In genomic region chr5:73379435-73379834, GRCh38 we compare ENCODE assay signal across 17 cellular contexts.
DNase-seq lines count a peak whose midpoint lies in the region; ATAC-seq, FAIRE-seq and TF ChIP-seq lines count a peak whose summit lies in the region.
"Had no signal": no experiment of that assay in that cellular context is flagged by ENCODE, and none has a peak within 500 bp of the region (broad histone marks: within the 10 kb centered on the region; RNA-seq: fewer than 3 reads in every experiment).

No MANE protein-coding gene starts in this region.

- peaks cover 10% of the 10 kb centered on the region for H3K9me1 ChIP-seq in IMR-90 (ENCODE audit: insufficient read depth, low read length)

- H3K27me3 ChIP-seq in GM23338 (ENCODE audit: insufficient read depth) (peaks cover 90% of the 10 kb centered on the region), IMR-90 (ENCODE audit: control insufficient read depth, insufficient read depth, low read length) (no peaks in the 10 kb centered on the region)
- peaks cover 73% of the 10 kb centered on the region for H3K27me3 ChIP-seq in CD4-positive, alpha-beta T cell (ENCODE audit: control insufficient read depth, insufficient read depth, low read length)

- H3K79me1 ChIP-seq in IMR-90 (ENCODE audit: low read depth in 1 of 2, low read length in 2 of 2) = peaks cover 3 to 13% of the 10 kb centered on the region in 2 experiments; a peak in 3 of 4 replicates

- dilution Hi-C loops in IMR-90 (cut with HindIII; ENCODE audit: low sequenced_read_pairs, unreplicated experiment) = no loop called here

- H3K9me3 Mint-ChIP-seq in GM23338 = peaks cover 7% of the 10 kb centered on the region
- H3K9me3 Mint-ChIP-seq in glutamatergic neuron (ENCODE audit: unreplicated experiment) = peaks cover 10% of the 10 kb centered on the region
- peaks cover 9% of the 10 kb centered on the region in 2 donors for H3K9me3 Mint-ChIP-seq in stimulated activated naive B cell treated with anti-CD40 and anti-IgM and Interleukin-4, amounts not matched to agents 10 μg/mL and 1 μg/mL and 100 μg/mL, for 72 hours
- H3K9me3 Mint-ChIP-seq in CD4-positive, alpha-beta T cell = peaks cover 2% of the 10 kb centered on the region

- no peak for TF ChIP-seq CTCF in GM23338 (conservative IDR thresholded peaks at IDR 0.05; ENCODE audit: low read depth in 2 of 2)
- TF ChIP-seq CTCF in IMR-90 (conservative IDR thresholded peaks at IDR 0.05; ENCODE audit: low read depth, low read length) = no peak
- TF ChIP-seq CTCF in glutamatergic neuron (IDR thresholded peaks at IDR 0.05; ENCODE audit: partially characterized antibody, unreplicated experiment) = no peak
- no peak for TF ChIP-seq CTCF in CD4-positive, alpha-beta T cell (IDR thresholded peaks at IDR 0.05)

- no peak overlapping the region for H3K23ac ChIP-seq in IMR-90 (ENCODE audit: low read depth, low read length)

- no peak overlapping the region; the same call in 1 of the 2 replicates for H2BK120ac ChIP-seq in IMR-90 (ENCODE audit: low read depth, low read length)

- H3K79me2 ChIP-seq in GM23338 (replicated peaks; ENCODE audit: insufficient read depth) = no peaks in the 10 kb centered on the region

- H3F3A ChIP-seq in GM23338 (replicated peaks; ENCODE audit: low read depth) = peaks cover 6% of the 10 kb centered on the region; the same call in 1 of the 2 replicates

- peaks cover 8% of the 10 kb centered on the region; the same call in 1 of the 2 replicates for H3K9me3 ChIP-seq in IMR-90 (ENCODE audit: control insufficient read depth, insufficient read depth, low read length)
- peaks cover 7% of the 10 kb centered on the region for H3K9me3 ChIP-seq in CD4-positive, alpha-beta T cell (ENCODE audit: control insufficient read depth, low read length)
- H3K9me3 ChIP-seq: HAP-1 had no signal

- peaks cover 73% of the 10 kb centered on the region for H3K27me3 Mint-ChIP-seq in GM23338 (ENCODE audit: insufficient read depth, low read depth, poor library complexity)
- peaks cover 17% of the 10 kb centered on the region for H3K27me3 Mint-ChIP-seq in glutamatergic neuron (ENCODE audit: unreplicated experiment)
- peaks cover 72 to 77% of the 10 kb centered on the region in 2 donors for H3K27me3 Mint-ChIP-seq in stimulated activated naive B cell treated with anti-CD40 and anti-IgM and Interleukin-4, amounts not matched to agents 10 μg/mL and 1 μg/mL and 100 μg/mL, for 72 hours
- peaks cover 85% of the 10 kb centered on the region for H3K27me3 Mint-ChIP-seq in CD4-positive, alpha-beta T cell

- H2AK9ac ChIP-seq in IMR-90 (replicated peaks; ENCODE audit: low read depth, low read length, poor library complexity) = no peak overlapping the region

- no peak for TF ChIP-seq POLR2A in IMR-90 (IDR thresholded peaks at IDR 0.05; ENCODE audit: low read depth, low read length)
- TF ChIP-seq POLR2A in GM18505 (IDR thresholded peaks at IDR 0.05; ENCODE audit: borderline replicate concordance, extremely low read depth, insufficient read depth, insufficient read length) = no peak

- 0 out of 2 replicates have a peak overlapping the region, but pooled peaks have one; percentile 20 for H3K4ac ChIP-seq in IMR-90 (ENCODE audit: low read depth, low read length)

- H3K4me2 ChIP-seq in GM23338 (peak overlapping the region; percentile 85; the same call in 1 of the 2 replicates), IMR-90 (ENCODE audit: low read depth, low read length) (no peak overlapping the region)
- H3K4me2 ChIP-seq: A549 had no signal

- no peak overlapping the region for H2BK5ac ChIP-seq in IMR-90 (ENCODE audit: low read depth, low read length, poor library complexity, severe bottlenecking)

- H4K91ac ChIP-seq in IMR-90 (ENCODE audit: insufficient read depth, low read depth, low read length) = no peak overlapping the region

- no peak overlapping the region for H3K18ac ChIP-seq in IMR-90 (ENCODE audit: low read depth, low read length)

- no peak overlapping the region for H3K9ac ChIP-seq in IMR-90 (ENCODE audit: low read depth, low read length)

- H3K36me3 Mint-ChIP-seq in GM23338 (ENCODE audit: low read depth) = peaks cover 5% of the 10 kb centered on the region; the same call in 2 of the 3 replicates
- peaks cover 17% of the 10 kb centered on the region for H3K36me3 Mint-ChIP-seq in glutamatergic neuron (ENCODE audit: unreplicated experiment)
- peaks cover 4 to 14% of the 10 kb centered on the region in 2 donors for H3K36me3 Mint-ChIP-seq in stimulated activated naive B cell treated with anti-CD40 and anti-IgM and Interleukin-4, amounts not matched to agents 10 μg/mL and 1 μg/mL and 100 μg/mL, for 72 hours
- H3K36me3 Mint-ChIP-seq in CD4-positive, alpha-beta T cell (ENCODE audit: low read depth) = no peaks in the 10 kb centered on the region
- H3K36me3 Mint-ChIP-seq: CD8-positive, alpha-beta memory T cell had no signal

- H2BK15ac ChIP-seq in IMR-90 (ENCODE audit: low read depth, low read length) = no peak overlapping the region

- in situ Hi-C loops in IMR-90 (cut with MboI; ENCODE audit: low sequenced_read_pairs) = no loop called here

- peak overlapping the region in 1 of 2 experiments; percentile 38; a peak in 1 of 4 replicates for H4K8ac ChIP-seq in IMR-90 (ENCODE audit: low read depth in 2 of 2, low read length in 2 of 2)

- CTCF ChIA-PET in IMR-90 (lab: Yijun Ruan, JAX) = no interaction called here
- CTCF ChIA-PET in CD4-positive, alpha-beta T cell (lab: Charles Lee) = no interaction called here

- H3K27ac Mint-ChIP-seq in GM23338 = no peak overlapping the region
- H3K27ac Mint-ChIP-seq in glutamatergic neuron (ENCODE audit: unreplicated experiment) = no peak overlapping the region
- H3K27ac Mint-ChIP-seq in stimulated activated naive B cell treated with anti-CD40 and anti-IgM and Interleukin-4, amounts not matched to agents 10 μg/mL and 1 μg/mL and 100 μg/mL, for 72 hours = peak overlapping the region; percentile 5
- no peak overlapping the region for H3K27ac Mint-ChIP-seq in CD4-positive, alpha-beta T cell
- H3K27ac Mint-ChIP-seq: CD14-positive monocyte had no signal

- H2AFZ ChIP-seq in GM23338 (no peak overlapping the region), IMR-90 (replicated peaks; ENCODE audit: low read length, poor library complexity) (no peak overlapping the region)

- DNase-seq in GM23338 (ENCODE audit: low spot score) (no peak), IMR-90 (no peak), glutamatergic neuron (no peak), GM19239 (ENCODE audit: insufficient read length, low spot score) (no peak)
- no peak for DNase-seq in stimulated activated naive B cell treated with anti-CD40 and anti-IgM and Interleukin-4, amounts not matched to agents 10 μg/mL and 1 μg/mL and 100 μg/mL, for 72 hours
- no peak for DNase-seq in CD4-positive, alpha-beta T cell
- DNase-seq: Caco-2; CD8-positive, alpha-beta memory T cell; DND-41; GDM1; KG1 had no signal

- no peak overlapping the region for H4K5ac ChIP-seq in IMR-90 (ENCODE audit: low read depth, low read length)

- FAIRE-seq in GM19239 (lab: Jason Lieb, UNC) = no peak
- FAIRE-seq: A549, GM18507, H1 had no signal

- intact Hi-C loops in IMR-90 (cut with micrococcal nuclease) = no loop called here
- intact Hi-C loops in CD4-positive, alpha-beta T cell (cut with DNase I, micrococcal nuclease) = no loop called here

- POLR2A ChIA-PET in IMR-90 (lab: Charles Lee; ENCODE audit: unreplicated experiment) = no interaction called here
- POLR2A ChIA-PET in CD4-positive, alpha-beta T cell (lab: Charles Lee) = no interaction called here

- BruUV-seq in IMR-90 (replicated peaks; lab: Mats Ljungman, UMichigan) = no TSS peak

- no peak overlapping the region for H3K4me3 ChIP-seq in GM23338
- H3K4me3 ChIP-seq in IMR-90 (ENCODE audit: insufficient read depth, low read depth, low read length) = no peak overlapping the region
- H3K4me3 ChIP-seq: A549, HAP-1 had no signal

- peak overlapping the region; percentile 5; the same call in 1 of the 2 replicates for H2BK20ac ChIP-seq in IMR-90 (ENCODE audit: low read depth, low read length)

- 0 out of 2 replicates have a peak overlapping the region, but pooled peaks have one; percentile 61 for H2AK5ac ChIP-seq in IMR-90 (ENCODE audit: low read depth, low read length)

- WGBS in IMR-90 (ENCODE audit: extremely low coverage in 2 of 2, insufficient read length in 1 of 2), 2 experiments = no CpG with 5 or more reads among the region's 3 CpGs

- peaks cover 37% of the 10 kb centered on the region for H3K4me1 Mint-ChIP-seq in GM23338
- peaks cover 25% of the 10 kb centered on the region for H3K4me1 Mint-ChIP-seq in glutamatergic neuron (ENCODE audit: low read depth, unreplicated experiment)
- H3K4me1 Mint-ChIP-seq in stimulated activated naive B cell treated with anti-CD40 and anti-IgM and Interleukin-4, amounts not matched to agents 10 μg/mL and 1 μg/mL and 100 μg/mL, for 72 hours = peaks cover 13 to 17% of the 10 kb centered on the region in 2 donors
- H3K4me1 Mint-ChIP-seq in CD4-positive, alpha-beta T cell (ENCODE audit: low read depth) = peaks cover 24% of the 10 kb centered on the region

- H3K9me2 ChIP-seq in GM23338 (ENCODE audit: insufficient read depth) = no peaks in the 10 kb centered on the region

- no peak overlapping the region for H3K27ac ChIP-seq in GM23338 (ENCODE audit: low read depth)
- no peak overlapping the region for H3K27ac ChIP-seq in IMR-90 (ENCODE audit: insufficient read depth, low read length)
- H3K27ac ChIP-seq in CD4-positive, alpha-beta T cell (ENCODE audit: low read depth, low read length) = no peak overlapping the region
- H3K27ac ChIP-seq: A549 had no signal

- no peak overlapping the region for H3K14ac ChIP-seq in IMR-90 (replicated peaks; ENCODE audit: low read depth, low read length)

- no peak overlapping the region for H3K56ac ChIP-seq in IMR-90 (ENCODE audit: extremely low read depth, insufficient read depth, low read length)

- no peak for TF ChIP-seq RAD21 in IMR-90 (IDR thresholded peaks at IDR 0.05; ENCODE audit: low read length)

- H3K4me1 ChIP-seq in GM23338 (ENCODE audit: insufficient read depth) = peaks cover 37% of the 10 kb centered on the region; the same call in 1 of the 2 replicates
- peaks cover 13% of the 10 kb centered on the region for H3K4me1 ChIP-seq in IMR-90 (ENCODE audit: control insufficient read depth, insufficient read depth, low read length)
- H3K4me1 ChIP-seq: Caco-2, HAP-1 had no signal

- H4K20me1 ChIP-seq in GM23338 (replicated peaks; ENCODE audit: insufficient read depth) (no peaks in the 10 kb centered on the region), IMR-90 (ENCODE audit: insufficient read depth, low read length) (no peaks in the 10 kb centered on the region)

- H3K36me3 ChIP-seq in GM23338 (ENCODE audit: insufficient read depth) (no peaks in the 10 kb centered on the region), IMR-90 (ENCODE audit: control insufficient read depth, insufficient read depth, low read length) (no peaks in the 10 kb centered on the region)
- H3K36me3 ChIP-seq: HAP-1 had no signal

- H3K4me3 Mint-ChIP-seq in GM23338 (peak overlapping the region; percentile 63; the same call in 2 of the 3 replicates), glutamatergic neuron (ENCODE audit: unreplicated experiment) (peak overlapping the region; percentile 40)
- no peak overlapping the region for H3K4me3 Mint-ChIP-seq in stimulated activated naive B cell treated with anti-CD40 and anti-IgM and Interleukin-4, amounts not matched to agents 10 μg/mL and 1 μg/mL and 100 μg/mL, for 72 hours
- H3K4me3 Mint-ChIP-seq in CD4-positive, alpha-beta T cell = no peak overlapping the region

- ATAC-seq in GM23338 = no peak
- ATAC-seq in IMR-90 (ENCODE audit: low read depth) = no peak
- no peak for ATAC-seq in stimulated activated naive B cell treated with anti-CD40 and anti-IgM and Interleukin-4, amounts not matched to agents 10 μg/mL and 1 μg/mL and 100 μg/mL, for 72 hours (replicated peaks)
- no peak for ATAC-seq in CD4-positive, alpha-beta T cell (ENCODE audit: poor library complexity)
- ATAC-seq in GM18505 (IDR thresholded peaks at IDR 0.05; ENCODE audit: unreplicated experiment) = no peak
- ATAC-seq: A549 had no signal

Comparison
In these comparisons a context has a peak if more than half of its experiments do, and no peak if none do; other contexts are left out.
1. H3K4me3 Mint-ChIP-seq: peak in GM23338 (single experiment) and glutamatergic neuron (single experiment); none in stimulated activated naive B cell treated with anti-CD40 and anti-IgM and Interleukin-4, amounts not matched to agents 10 μg/mL and 1 μg/mL and 100 μg/mL, for 72 hours (0 of 2) and CD4-positive, alpha-beta T cell (single experiment).